Comparison of ENCODE assay signal across 8 cellular contexts in genomic region chr15:90873488-90873997, GRCh38. TPM values are rescaled to one million over a fixed set of nuclear protein-coding genes. Genes with fewer than 3 reads are reported as not detected.
DNase-seq lines count a peak whose midpoint lies in the region; ATAC-seq and TF ChIP-seq lines count a peak whose summit lies in the region.

No MANE protein-coding gene starts in this region.

- peak overlapping the region; percentile 86 for H3K27ac Mint-ChIP-seq in activated naive CD8-positive, alpha-beta T cell treated with anti-CD3 and anti-CD28 coated beads, Interleukin-2, amount 10 ng/mL, durations not matched to agents 7 days and 5 days
- no peak overlapping the region for H3K27ac Mint-ChIP-seq in stimulated activated memory B cell treated with anti-CD40 and anti-IgM and Interleukin-4, amounts not matched to agents 10 μg/mL and 1 μg/mL and 100 μg/mL, for 72 hours

- H3F3A ChIP-seq in SK-N-SH (replicated peaks; ENCODE audit: insufficient read depth): peaks cover 18% of the 10 kb centered on the region

- H3K79me2 ChIP-seq in SK-N-SH (ENCODE audit: insufficient read depth): peaks cover 68% of the 10 kb centered on the region

- ATAC-seq in SK-N-SH treated with all-trans-retinoic acid at 6 μM for 48 hours: no peak
- ATAC-seq in activated naive CD8-positive, alpha-beta T cell treated with anti-CD3 and anti-CD28 coated beads, Interleukin-2, amount 10 ng/mL, durations not matched to agents 7 days and 5 days (ENCODE audit: low read depth): no peak
- no peak for ATAC-seq in stimulated activated memory B cell treated with anti-CD40 and anti-IgM and Interleukin-4, amounts not matched to agents 10 μg/mL and 1 μg/mL and 100 μg/mL, for 72 hours
- ATAC-seq in GM18873 (IDR thresholded peaks at IDR 0.05; ENCODE audit: low FRiP score, unreplicated experiment): no peak

- no peak for TF ChIP-seq EP300 in SK-N-SH (IDR thresholded peaks at IDR 0.05; ENCODE audit: borderline replicate concordance in 1 of 2, low read depth in 1 of 2, low read length in 1 of 2)

- peak overlapping the region; percentile 90 for H3K4me3 Mint-ChIP-seq in activated naive CD8-positive, alpha-beta T cell treated with anti-CD3 and anti-CD28 coated beads, Interleukin-2, amount 10 ng/mL, durations not matched to agents 7 days and 5 days
- peak overlapping the region; percentile 15 for H3K4me3 Mint-ChIP-seq in stimulated activated memory B cell treated with anti-CD40 and anti-IgM and Interleukin-4, amounts not matched to agents 10 μg/mL and 1 μg/mL and 100 μg/mL, for 72 hours

- no peaks in the 10 kb centered on the region for H3K9me3 ChIP-seq in SK-N-SH
- no peaks in the 10 kb centered on the region for H3K9me3 ChIP-seq in iPS-20b (ENCODE audit: insufficient read depth, low read depth, low read length)

- TF ChIP-seq CTCF in SK-N-SH (IDR thresholded peaks at IDR 0.05): no peak

- H3K36me3 ChIP-seq in SK-N-SH (replicated peaks in 1 of 2; ENCODE audit: control insufficient read depth in 1 of 2, insufficient read depth in 2 of 2, low read length in 1 of 2) (peaks cover 8 to 25% of the 10 kb centered on the region in 2 experiments), iPS-20b (ENCODE audit: insufficient read depth, low read depth, low read length) (peaks cover 14% of the 10 kb centered on the region; the same call in 1 of the 2 replicates)

- H3K9ac ChIP-seq in SK-N-SH (peak overlapping the region; percentile 88; the same call in 1 of the 2 replicates), iPS-20b (ENCODE audit: low read depth, low read length) (peak overlapping the region; percentile 1; the same call in 1 of the 2 replicates)

- 85% methylated on average over 2 of the region's 6 CpGs for WGBS in SK-N-SH (ENCODE audit: low lambda C conversion rate)

- H4K20me1 ChIP-seq in SK-N-SH (ENCODE audit: insufficient read depth): peaks cover 14% of the 10 kb centered on the region; the same call in 1 of the 2 replicates

- H3K4me2 ChIP-seq in SK-N-SH: peak overlapping the region; percentile 98

- peak overlapping the region in 1 of 2 experiments; percentile 88; a peak in 2 of 4 replicates for H3K27ac ChIP-seq in SK-N-SH (ENCODE audit: low read depth in 2 of 2, low read length in 1 of 2)
- no peak overlapping the region for H3K27ac ChIP-seq in iPS-20b (ENCODE audit: low read length)

- peak overlapping the region in 1 of 2 experiments; percentile 80; a peak in 1 of 4 replicates for H3K4me3 ChIP-seq in SK-N-SH (ENCODE audit: low read depth in 2 of 2, low read length in 1 of 2)
- H3K4me3 ChIP-seq in iPS-20b (ENCODE audit: low read length): 0 out of 2 replicates have a peak overlapping the region, but pooled peaks have one; percentile 5

- H3K9me3 Mint-ChIP-seq in activated naive CD8-positive, alpha-beta T cell treated with anti-CD3 and anti-CD28 coated beads, Interleukin-2, amount 10 ng/mL, durations not matched to agents 7 days and 5 days: no peaks in the 10 kb centered on the region
- no peaks in the 10 kb centered on the region for H3K9me3 Mint-ChIP-seq in stimulated activated memory B cell treated with anti-CD40 and anti-IgM and Interleukin-4, amounts not matched to agents 10 μg/mL and 1 μg/mL and 100 μg/mL, for 72 hours

- DNase-seq in SK-N-SH: no peak
- no peak for DNase-seq in activated naive CD8-positive, alpha-beta T cell treated with anti-CD3 and anti-CD28 coated beads, Interleukin-2, amount 10 ng/mL, durations not matched to agents 7 days and 5 days
- no peak for DNase-seq in globus pallidus (ENCODE audit: low spot score)
- DNase-seq in ecto neural progenitor cell (ENCODE audit: low spot score): no peak

- H3K27me3 Mint-ChIP-seq in activated naive CD8-positive, alpha-beta T cell treated with anti-CD3 and anti-CD28 coated beads, Interleukin-2, amount 10 ng/mL, durations not matched to agents 7 days and 5 days: no peaks in the 10 kb centered on the region
- no peaks in the 10 kb centered on the region for H3K27me3 Mint-ChIP-seq in stimulated activated memory B cell treated with anti-CD40 and anti-IgM and Interleukin-4, amounts not matched to agents 10 μg/mL and 1 μg/mL and 100 μg/mL, for 72 hours

- CTCF ChIA-PET in SK-N-SH (lab: Yijun Ruan, JAX): interaction anchor here (0.9 to 2.1 kb wide), 4 partner anchors 12 to 224 kb away, joined by 3 to 18 read pairs (median 4); no protein-coding TSS in a partner anchor

- POLR2A ChIA-PET in SK-N-SH (lab: Yijun Ruan, JAX): no interaction called here
- POLR2A ChIA-PET in activated naive CD8-positive, alpha-beta T cell treated with anti-CD3 and anti-CD28 coated beads, Interleukin-2, amount 10 ng/mL, durations not matched to agents 7 days and 5 days (lab: Charles Lee): interaction anchor here (0.7 to 1.5 kb wide), 3 partner anchors 10 to 157 kb away, joined by 3 to 6 read pairs (median 4); partner anchors contain the start of gene BLM

- H2AFZ ChIP-seq in SK-N-SH (ENCODE audit: low read depth): no peak overlapping the region

- no peaks in the 10 kb centered on the region for H3K9me2 ChIP-seq in SK-N-SH

- H3K4me1 Mint-ChIP-seq in activated naive CD8-positive, alpha-beta T cell treated with anti-CD3 and anti-CD28 coated beads, Interleukin-2, amount 10 ng/mL, durations not matched to agents 7 days and 5 days: peaks cover 47% of the 10 kb centered on the region
- H3K4me1 Mint-ChIP-seq in stimulated activated memory B cell treated with anti-CD40 and anti-IgM and Interleukin-4, amounts not matched to agents 10 μg/mL and 1 μg/mL and 100 μg/mL, for 72 hours: peaks cover 56% of the 10 kb centered on the region

- peaks cover 16% of the 10 kb centered on the region for H3K36me3 Mint-ChIP-seq in activated naive CD8-positive, alpha-beta T cell treated with anti-CD3 and anti-CD28 coated beads, Interleukin-2, amount 10 ng/mL, durations not matched to agents 7 days and 5 days
- H3K36me3 Mint-ChIP-seq in stimulated activated memory B cell treated with anti-CD40 and anti-IgM and Interleukin-4, amounts not matched to agents 10 μg/mL and 1 μg/mL and 100 μg/mL, for 72 hours: peaks cover 25% of the 10 kb centered on the region

- H3K27me3 ChIP-seq in SK-N-SH (ENCODE audit: insufficient read depth) (no peaks in the 10 kb centered on the region), iPS-20b (ENCODE audit: insufficient read depth, low read length) (no peaks in the 10 kb centered on the region)

- H3K4me1 ChIP-seq in SK-N-SH (ENCODE audit: control insufficient read depth in 1 of 2, insufficient read depth in 2 of 2, low read depth in 1 of 2, low read length in 1 of 2) (peaks cover 29 to 39% of the 10 kb centered on the region in 2 experiments; a peak in 2 of 4 replicates), iPS-20b (ENCODE audit: insufficient read depth, low read length) (peaks cover 36% of the 10 kb centered on the region)

- no peak for TF ChIP-seq RAD21 in SK-N-SH (IDR thresholded peaks at IDR 0.05; ENCODE audit: low read length)

TF ChIP-seq in SK-N-SH, 30 proteins besides CTCF, POLR2A, EP300 and RAD21:
- TF ChIP-seq NRF1 (IDR thresholded peaks at IDR 0.05; ENCODE audit: low read depth, low read length): no peak

TF ChIP-seq in SK-N-SH treated with all-trans-retinoic acid at 6 μM for 48 hours, 23 proteins besides CTCF, POLR2A, EP300 and RAD21 (continues in another document):
- TF ChIP-seq RARB (CRISPR knock-in tag; IDR thresholded peaks at IDR 0.05): no peak
- TF ChIP-seq ZNF70 (CRISPR knock-in tag; IDR thresholded peaks at IDR 0.05): no peak
- TF ChIP-seq OSR1 (CRISPR knock-in tag; IDR thresholded peaks at IDR 0.05): no peak
- no peak for TF ChIP-seq BACH2 (CRISPR knock-in tag; IDR thresholded peaks at IDR 0.05; ENCODE audit: borderline replicate concordance)
- TF ChIP-seq, protein P1, sequence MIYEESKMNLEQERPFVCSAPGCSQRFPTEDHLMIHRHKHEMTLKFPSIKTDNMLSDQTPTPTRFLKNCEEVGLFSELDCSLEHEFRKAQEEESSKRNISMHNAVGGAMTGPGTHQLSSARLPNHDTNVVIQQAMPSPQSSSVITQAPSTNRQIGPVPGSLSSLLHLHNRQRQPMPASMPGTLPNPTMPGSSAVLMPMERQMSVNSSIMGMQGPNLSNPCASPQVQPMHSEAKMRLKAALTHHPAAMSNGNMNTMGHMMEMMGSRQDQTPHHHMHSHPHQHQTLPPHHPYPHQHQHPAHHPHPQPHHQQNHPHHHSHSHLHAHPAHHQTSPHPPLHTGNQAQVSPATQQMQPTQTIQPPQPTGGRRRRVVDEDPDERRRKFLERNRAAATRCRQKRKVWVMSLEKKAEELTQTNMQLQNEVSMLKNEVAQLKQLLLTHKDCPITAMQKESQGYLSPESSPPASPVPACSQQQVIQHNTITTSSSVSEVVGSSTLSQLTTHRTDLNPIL (CRISPR knock-in tag; IDR thresholded peaks at IDR 0.05; ENCODE audit: low read depth): no peak
- no peak for TF ChIP-seq SNAI2 (CRISPR knock-in tag; IDR thresholded peaks at IDR 0.05)
- TF ChIP-seq PPARA (CRISPR knock-in tag; IDR thresholded peaks at IDR 0.05; ENCODE audit: borderline replicate concordance): no peak
- TF ChIP-seq TCF4 (CRISPR knock-in tag; IDR thresholded peaks at IDR 0.05; ENCODE audit: borderline replicate concordance): no peak
- TF ChIP-seq TOX (CRISPR knock-in tag; IDR thresholded peaks at IDR 0.05; ENCODE audit: borderline replicate concordance): no peak
- TF ChIP-seq ARNTL (CRISPR knock-in tag; IDR thresholded peaks at IDR 0.05; ENCODE audit: borderline replicate concordance, low read depth): no peak
- no peak for TF ChIP-seq ESRRG (CRISPR knock-in tag; IDR thresholded peaks at IDR 0.05)
- TF ChIP-seq ZFP3 (CRISPR knock-in tag; IDR thresholded peaks at IDR 0.05): no peak

RNA-seq across cellular contexts. Expression of gene FURIN, which starts 5.2 kb away (rescaled TPM):
- 33.5 and 40.8 TPM in 2 replicates for polyA plus RNA-seq in SK-N-SH (2012; rRNA removed)
- polyA plus RNA-seq in SK-N-SH (2012; cell fraction: cytosol; rRNA removed): 15.4 and 29.8 TPM in 2 replicates
- 25.5 and 28.9 TPM in 2 replicates for polyA plus RNA-seq in SK-N-SH (2012; cell fraction: nucleus; rRNA removed)
- total RNA-seq in activated naive CD8-positive, alpha-beta T cell treated with anti-CD3 and anti-CD28 coated beads, Interleukin-2, amount 10 ng/mL, durations not matched to agents 7 days and 5 days: 10 to 100 TPM; 62.2 to 63.5 TPM

RNA-seq across cellular contexts. Expression of gene FES, which starts 10.8 kb away (rescaled TPM):
- 0.03 and 0.13 TPM in 2 replicates for polyA plus RNA-seq in SK-N-SH (2012; rRNA removed)
- 0.03 and 0.04 TPM in 2 replicates for polyA plus RNA-seq in SK-N-SH (2012; cell fraction: cytosol; rRNA removed)
- 0.23 and 0.48 TPM in 2 replicates for polyA plus RNA-seq in SK-N-SH (2012; cell fraction: nucleus; rRNA removed)
- 1 to 10 TPM; 6.2 to 7.5 TPM for total RNA-seq in activated naive CD8-positive, alpha-beta T cell treated with anti-CD3 and anti-CD28 coated beads, Interleukin-2, amount 10 ng/mL, durations not matched to agents 7 days and 5 days

RNA-seq across cellular contexts. Expression of gene MAN2A2, which starts 29.6 kb away (rescaled TPM):
- polyA plus RNA-seq in SK-N-SH (2012; rRNA removed): 25.6 and 35.0 TPM in 2 replicates
- polyA plus RNA-seq in SK-N-SH (2012; cell fraction: cytosol; rRNA removed): 10.6 and 15.5 TPM in 2 replicates
- 159 and 164 TPM in 2 replicates for polyA plus RNA-seq in SK-N-SH (2012; cell fraction: nucleus; rRNA removed)
- total RNA-seq in activated naive CD8-positive, alpha-beta T cell treated with anti-CD3 and anti-CD28 coated beads, Interleukin-2, amount 10 ng/mL, durations not matched to agents 7 days and 5 days: 100 to 1,000 TPM; 108 to 111 TPM

RNA-seq across cellular contexts. Expression of gene HDDC3, which starts 58.8 kb away (rescaled TPM):
- polyA plus RNA-seq in SK-N-SH (2012; rRNA removed): 24.2 and 25.8 TPM in 2 replicates
- 16.3 and 19.5 TPM in 2 replicates for polyA plus RNA-seq in SK-N-SH (2012; cell fraction: cytosol; rRNA removed)
- polyA plus RNA-seq in SK-N-SH (2012; cell fraction: nucleus; rRNA removed): 21.2 and 21.5 TPM in 2 replicates
- total RNA-seq in activated naive CD8-positive, alpha-beta T cell treated with anti-CD3 and anti-CD28 coated beads, Interleukin-2, amount 10 ng/mL, durations not matched to agents 7 days and 5 days: 10 to 100 TPM; 28.1 to 29.2 TPM
